In the genomic region with DNA sequence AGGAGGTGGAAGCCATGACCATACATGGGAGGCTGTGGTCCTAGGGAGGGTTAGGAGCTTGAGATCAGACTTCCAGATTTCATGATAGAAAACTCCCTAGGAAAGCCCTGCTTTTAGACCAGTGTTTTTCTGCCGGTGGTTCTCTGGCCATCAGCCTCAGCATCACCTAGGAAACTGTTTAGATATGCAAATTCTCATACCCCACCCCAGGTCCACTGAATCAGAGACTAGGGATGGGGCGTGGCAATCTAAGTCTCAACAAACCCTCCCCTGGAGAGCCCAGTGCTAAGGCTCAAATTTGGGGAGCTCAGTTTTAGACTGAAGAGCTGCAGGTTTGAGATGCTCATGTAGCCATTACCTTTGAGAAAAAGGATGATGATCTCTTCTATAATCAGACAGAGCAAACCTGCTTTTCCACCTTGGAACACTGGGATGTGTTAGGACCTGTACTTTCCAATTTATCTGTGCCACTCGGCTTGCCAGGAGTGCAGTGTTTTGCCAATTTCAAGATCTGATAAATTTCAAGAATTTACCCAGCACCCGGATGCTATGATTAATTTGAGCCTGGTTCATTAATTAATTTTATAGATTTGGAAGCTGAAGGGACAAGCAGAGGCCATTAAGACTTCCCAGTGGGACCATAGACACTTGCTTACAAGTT, we compare ENCODE assay signal across 1 cellular context.
TF ChIP-seq lines count a peak whose summit lies in the region.

No MANE protein-coding gene starts in this region.

TF ChIP-seq in GM12878, 131 proteins besides CTCF, POLR2A, EP300 and RAD21:
- TF ChIP-seq SRF (IDR thresholded peaks at IDR 0.05; ENCODE audit: low read depth in 2 of 2, low read length in 2 of 2): no peak
- no peak for TF ChIP-seq SREBF2 (IDR thresholded peaks at IDR 0.05; ENCODE audit: low read length)
- no peak for TF ChIP-seq MYB (IDR thresholded peaks at IDR 0.05; ENCODE audit: borderline replicate concordance, low read depth, low read length)
- TF ChIP-seq JUND (IDR thresholded peaks at IDR 0.05; ENCODE audit: low read depth, low read length): no peak
- TF ChIP-seq, protein P1, sequence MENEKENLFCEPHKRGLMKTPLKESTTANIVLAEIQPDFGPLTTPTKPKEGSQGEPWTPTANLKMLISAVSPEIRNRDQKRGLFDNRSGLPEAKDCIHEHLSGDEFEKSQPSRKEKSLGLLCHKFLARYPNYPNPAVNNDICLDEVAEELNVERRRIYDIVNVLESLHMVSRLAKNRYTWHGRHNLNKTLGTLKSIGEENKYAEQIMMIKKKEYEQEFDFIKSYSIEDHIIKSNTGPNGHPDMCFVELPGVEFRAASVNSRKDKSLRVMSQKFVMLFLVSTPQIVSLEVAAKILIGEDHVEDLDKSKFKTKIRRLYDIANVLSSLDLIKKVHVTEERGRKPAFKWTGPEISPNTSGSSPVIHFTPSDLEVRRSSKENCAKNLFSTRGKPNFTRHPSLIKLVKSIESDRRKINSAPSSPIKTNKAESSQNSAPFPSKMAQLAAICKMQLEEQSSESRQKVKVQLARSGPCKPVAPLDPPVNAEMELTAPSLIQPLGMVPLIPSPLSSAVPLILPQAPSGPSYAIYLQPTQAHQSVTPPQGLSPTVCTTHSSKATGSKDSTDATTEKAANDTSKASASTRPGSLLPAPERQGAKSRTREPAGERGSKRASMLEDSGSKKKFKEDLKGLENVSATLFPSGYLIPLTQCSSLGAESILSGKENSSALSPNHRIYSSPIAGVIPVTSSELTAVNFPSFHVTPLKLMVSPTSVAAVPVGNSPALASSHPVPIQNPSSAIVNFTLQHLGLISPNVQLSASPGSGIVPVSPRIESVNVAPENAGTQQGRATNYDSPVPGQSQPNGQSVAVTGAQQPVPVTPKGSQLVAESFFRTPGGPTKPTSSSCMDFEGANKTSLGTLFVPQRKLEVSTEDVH (IDR thresholded peaks at IDR 0.05; ENCODE audit: low read depth, partially characterized antibody): no peak
- no peak for TF ChIP-seq ZZZ3 (IDR thresholded peaks at IDR 0.05; ENCODE audit: control insufficient read depth, insufficient read length, low read depth)
- no peak for TF ChIP-seq GATAD2B (conservative IDR thresholded peaks at IDR 0.05; ENCODE audit: low read depth)
